ENCODE assay signal across 32 cellular contexts in genomic region chr14:23102801-23103200, GRCh38. TPM values are rescaled to one million over a fixed set of nuclear protein-coding genes. Genes with fewer than 3 reads are reported as not detected.
"Had no signal": no experiment of that assay in that cellular context is flagged by ENCODE, and none has a peak within 500 bp of the region (broad histone marks: within the 10 kb centered on the region; RNA-seq: fewer than 3 reads in every experiment).

No MANE protein-coding gene starts in this region.

- ATAC-seq: activated CD8-positive, alpha-beta T cell treated with anti-CD3 and anti-CD28 coated beads for 36 hours; activated T-cell treated with anti-CD3 and anti-CD28 coated beads, Interleukin-2, amount 50 U/mL, for 4 hours; activated T-helper 17 cell treated with anti-CD3 and anti-CD28 coated beads, Interleukin-2, amount 50 U/mL, for 72 hours; esophagus mucosa; heart right ventricle; left lobe of liver; lower lobe of right lung; mucosa of descending colon; psoas muscle; SK-N-SH treated with all-trans-retinoic acid at 6 μM for 48 hours had no signal

- H3K27ac ChIP-seq: ascending aorta, cardiac muscle cell, colonic mucosa, heart right ventricle, lower lobe of right lung, ovary, psoas muscle, tibial artery had no signal

- H3K9me3 Mint-ChIP-seq: activated CD4-positive, alpha-beta T cell treated with anti-CD3 and anti-CD28 coated beads, Interleukin-2, amount 10 ng/mL, durations not matched to agents 7 days and 5 days; activated CD8-positive, alpha-beta T cell treated with anti-CD3 and anti-CD28 coated beads for 36 hours; activated naive CD4-positive, alpha-beta T cell treated with anti-CD3 and anti-CD28 coated beads, Interleukin-2, amount 50 U/mL, for 24 hours; activated T-cell treated with anti-CD3 and anti-CD28 coated beads, Interleukin-2, amount 50 U/mL, for 4 hours; activated T-helper 17 cell treated with anti-CD3 and anti-CD28 coated beads, Interleukin-2, amount 50 U/mL, for 72 hours; endodermal cell; natural killer cell treated with Interleukin-12 subunit alpha and Interleukin-12 subunit beta and Interleukin-15 and Interleukin-18, amount 100 ng/mL, for 72 hours; stimulated activated effector memory CD8-positive, alpha-beta T cell treated with anti-CD3 and anti-CD28 coated beads, Interleukin-12 subunit alpha, Interleukin-12 subunit beta, amount 100 ng/mL, for 72 hours; stimulated activated naive CD8-positive, alpha-beta T cell treated with anti-CD3 and anti-CD28 coated beads, Interleukin-15, Interleukin-2, amounts not matched to agents 100 ng/mL and 50 ng/mL, for 24 hours had no signal

- H3K27ac Mint-ChIP-seq: activated CD4-positive, alpha-beta T cell treated with anti-CD3 and anti-CD28 coated beads, Interleukin-2, amount 10 ng/mL, durations not matched to agents 7 days and 5 days; activated CD8-positive, alpha-beta T cell treated with anti-CD3 and anti-CD28 coated beads for 36 hours; activated naive CD4-positive, alpha-beta T cell treated with anti-CD3 and anti-CD28 coated beads, Interleukin-2, amount 50 U/mL, for 24 hours; activated T-helper 17 cell treated with anti-CD3 and anti-CD28 coated beads, Interleukin-2, amount 50 U/mL, for 72 hours; brain; endodermal cell; natural killer cell treated with Interleukin-12 subunit alpha and Interleukin-12 subunit beta and Interleukin-15 and Interleukin-18, amount 100 ng/mL, for 72 hours; stimulated activated effector memory CD8-positive, alpha-beta T cell treated with anti-CD3 and anti-CD28 coated beads, Interleukin-12 subunit alpha, Interleukin-12 subunit beta, amount 100 ng/mL, for 72 hours; stimulated activated naive CD8-positive, alpha-beta T cell treated with anti-CD3 and anti-CD28 coated beads, Interleukin-15, Interleukin-2, amounts not matched to agents 100 ng/mL and 50 ng/mL, for 24 hours had no signal

- H3K27me3 ChIP-seq: ascending aorta, cardiac muscle cell, colonic mucosa, heart right ventricle, ovary, tibial artery had no signal

- H3K27me3 Mint-ChIP-seq: activated CD4-positive, alpha-beta T cell treated with anti-CD3 and anti-CD28 coated beads, Interleukin-2, amount 10 ng/mL, durations not matched to agents 7 days and 5 days; activated CD8-positive, alpha-beta T cell treated with anti-CD3 and anti-CD28 coated beads for 36 hours; activated naive CD4-positive, alpha-beta T cell treated with anti-CD3 and anti-CD28 coated beads, Interleukin-2, amount 50 U/mL, for 24 hours; activated T-helper 17 cell treated with anti-CD3 and anti-CD28 coated beads, Interleukin-2, amount 50 U/mL, for 72 hours; stimulated activated naive CD8-positive, alpha-beta T cell treated with anti-CD3 and anti-CD28 coated beads, Interleukin-15, Interleukin-2, amounts not matched to agents 100 ng/mL and 50 ng/mL, for 24 hours had no signal

- H3K4me3 Mint-ChIP-seq: activated CD4-positive, alpha-beta T cell treated with anti-CD3 and anti-CD28 coated beads, Interleukin-2, amount 10 ng/mL, durations not matched to agents 7 days and 5 days; activated CD8-positive, alpha-beta T cell treated with anti-CD3 and anti-CD28 coated beads for 36 hours; activated naive CD4-positive, alpha-beta T cell treated with anti-CD3 and anti-CD28 coated beads, Interleukin-2, amount 50 U/mL, for 24 hours; activated T-cell treated with anti-CD3 and anti-CD28 coated beads, Interleukin-2, amount 50 U/mL, for 4 hours; activated T-helper 17 cell treated with anti-CD3 and anti-CD28 coated beads, Interleukin-2, amount 50 U/mL, for 72 hours; endodermal cell; natural killer cell treated with Interleukin-12 subunit alpha and Interleukin-12 subunit beta and Interleukin-15 and Interleukin-18, amount 100 ng/mL, for 72 hours; stimulated activated effector memory CD8-positive, alpha-beta T cell treated with anti-CD3 and anti-CD28 coated beads, Interleukin-12 subunit alpha, Interleukin-12 subunit beta, amount 100 ng/mL, for 72 hours; stimulated activated naive CD8-positive, alpha-beta T cell treated with anti-CD3 and anti-CD28 coated beads, Interleukin-15, Interleukin-2, amounts not matched to agents 100 ng/mL and 50 ng/mL, for 24 hours had no signal

- H3K36me3 Mint-ChIP-seq: natural killer cell treated with Interleukin-12 subunit alpha and Interleukin-12 subunit beta and Interleukin-15 and Interleukin-18, amount 100 ng/mL, for 72 hours had no signal

- H3K4me3 ChIP-seq: ascending aorta, cardiac muscle cell, colonic mucosa, heart right ventricle, lower lobe of right lung, mucosa of descending colon, ovary, psoas muscle, tibial artery had no signal

- DNase-seq: activated CD4-positive, alpha-beta T cell treated with anti-CD3 and anti-CD28 coated beads, Interleukin-2, amount 10 ng/mL, durations not matched to agents 7 days and 5 days; activated CD4-positive, CD25-positive, alpha-beta regulatory T cell treated with anti-CD3 and anti-CD28 coated beads, Interleukin-2, amount 50 U/mL, for 72 hours; activated CD8-positive, alpha-beta T cell treated with anti-CD3 and anti-CD28 coated beads for 36 hours; activated T-cell treated with anti-CD3 and anti-CD28 coated beads, Interleukin-2, amount 50 U/mL, for 4 hours; cerebellar nuclear complex; colonic mucosa; endodermal cell; foreskin fibroblast; heart right ventricle; lower lobe of right lung; mesendoderm; mucosa of descending colon; ovary; psoas muscle; stimulated activated CD4-positive, alpha-beta T cell treated with anti-CD3 and anti-CD28 coated beads, Interleukin-2, amount 100 ng/mL, for 48 hours; T-helper 2 cell had no signal

RNA-seq across cellular contexts. Expression of gene CIROP, which starts 2.0 kb away (rescaled TPM):
- total RNA-seq: activated CD4-positive, alpha-beta T cell treated with anti-CD3 and anti-CD28 coated beads, Interleukin-2, amount 10 ng/mL, durations not matched to agents 7 days and 5 days; activated CD8-positive, alpha-beta T cell treated with anti-CD3 and anti-CD28 coated beads for 36 hours; activated T-cell treated with anti-CD3 and anti-CD28 coated beads, Interleukin-2, amount 50 U/mL, for 4 hours; activated T-helper 17 cell treated with anti-CD3 and anti-CD28 coated beads, Interleukin-2, amount 50 U/mL, for 72 hours; ascending aorta; colonic mucosa; esophagus mucosa; heart right ventricle; kidney epithelial cell; left lobe of liver; lower lobe of right lung; myocyte; natural killer cell treated with Interleukin-12 subunit alpha and Interleukin-12 subunit beta and Interleukin-15 and Interleukin-18, amount 100 ng/mL, for 72 hours; ovary; psoas muscle; subcutaneous adipose tissue; ureter had no signal

RNA-seq across cellular contexts. Expression of gene CEBPE, which starts 16.3 kb away (rescaled TPM):
- total RNA-seq: activated T-cell treated with anti-CD3 and anti-CD28 coated beads, Interleukin-2, amount 50 U/mL, for 4 hours; activated T-helper 17 cell treated with anti-CD3 and anti-CD28 coated beads, Interleukin-2, amount 50 U/mL, for 72 hours; ascending aorta; cardiac muscle cell; colonic mucosa; endodermal cell; esophagus mucosa; kidney epithelial cell; left lobe of liver; mucosa of descending colon; myocyte; natural killer cell treated with Interleukin-12 subunit alpha and Interleukin-12 subunit beta and Interleukin-15 and Interleukin-18, amount 100 ng/mL, for 72 hours; ovary; ureter had no signal
